Comparison of ENCODE assay signal across 1 cellular context in the genomic region with DNA sequence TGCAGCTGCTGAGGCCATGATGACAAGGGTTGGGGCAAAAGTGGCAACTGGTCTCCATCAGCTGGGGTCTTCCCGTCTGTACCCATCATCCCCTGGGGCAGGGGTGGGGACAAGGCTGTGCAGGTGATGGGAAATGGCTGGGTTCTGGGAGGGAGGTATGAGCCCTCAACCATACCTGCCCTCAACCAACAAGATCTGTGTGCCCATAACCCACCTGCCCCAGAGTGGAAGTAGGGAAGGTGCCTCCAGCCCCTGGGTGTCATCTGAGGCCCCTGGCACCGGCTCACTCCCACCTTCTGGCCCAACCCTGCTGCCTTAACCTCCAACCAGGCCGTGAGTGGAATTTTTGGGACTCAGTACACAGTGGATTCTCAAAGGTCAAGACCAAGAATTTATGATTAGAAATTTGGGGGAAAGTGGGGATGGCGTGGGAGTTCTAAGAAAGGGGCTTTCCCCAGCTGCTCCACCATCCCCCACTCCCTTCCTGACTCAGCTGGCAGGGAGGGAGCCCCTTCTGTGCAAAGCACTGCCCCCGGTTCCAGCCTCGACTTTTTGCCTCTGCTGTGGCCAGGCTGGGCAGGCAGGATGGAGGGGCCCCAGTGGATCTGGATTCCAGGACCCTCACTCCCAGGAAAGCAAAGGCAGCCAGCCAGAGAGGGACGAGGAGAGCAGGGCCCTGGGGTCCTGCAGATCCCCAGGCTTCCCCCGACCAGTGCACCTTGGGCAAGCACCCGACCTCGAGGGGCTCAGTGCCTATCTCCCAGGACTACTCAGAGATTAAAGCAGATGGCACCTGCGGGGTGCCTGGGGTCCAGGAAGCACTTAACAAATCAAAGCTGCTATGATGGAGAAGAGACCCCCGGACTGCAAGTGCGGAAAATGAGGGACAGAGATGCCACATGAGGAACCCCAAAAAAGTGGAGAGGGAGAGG.
TF ChIP-seq lines count a peak whose summit lies in the region.

No MANE protein-coding gene starts in this region.

TF ChIP-seq in SK-N-SH, 30 proteins besides CTCF, POLR2A, EP300 and RAD21:
- no peak for TF ChIP-seq SMC3 (IDR thresholded peaks at IDR 0.05; ENCODE audit: low read depth, low read length)
- no peak for TF ChIP-seq JUND (IDR thresholded peaks at IDR 0.05)
- TF ChIP-seq MEF2A (IDR thresholded peaks at IDR 0.05; ENCODE audit: borderline replicate concordance, low read depth) = no peak
- TF ChIP-seq RCOR1 (IDR thresholded peaks at IDR 0.05; ENCODE audit: low read length) = no peak
